20 cellular contexts compared by ENCODE assay signal in the genomic region with DNA sequence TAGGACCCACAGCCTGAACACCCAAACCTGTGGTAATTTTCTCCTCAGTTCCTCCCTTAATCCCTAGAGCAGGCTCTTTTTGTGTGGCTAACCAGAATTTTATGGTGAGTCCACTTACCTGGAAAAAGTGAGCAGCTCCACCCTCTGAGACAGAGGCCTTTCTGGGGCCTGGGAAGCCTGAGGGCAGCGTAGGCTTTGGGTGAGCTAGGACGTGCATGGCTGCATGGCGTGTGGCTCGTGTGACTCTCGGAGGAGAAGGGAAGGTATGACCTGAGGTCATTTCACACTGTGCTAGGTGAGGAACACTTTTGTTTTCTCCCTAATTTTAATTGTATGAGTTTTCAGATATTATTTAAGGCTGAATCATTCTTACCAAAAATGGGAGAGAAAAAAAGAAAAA.
DNase-seq lines count a peak whose midpoint lies in the region; FAIRE-seq and TF ChIP-seq lines count a peak whose summit lies in the region.
"Had no signal": no experiment of that assay in that cellular context is flagged by ENCODE, and none has a peak within 500 bp of the region (broad histone marks: within the 10 kb centered on the region; RNA-seq: fewer than 3 reads in every experiment).

No MANE protein-coding gene starts in this region.

- H3K9me3 ChIP-seq in H1 (ENCODE audit: insufficient read depth in 2 of 2, low read depth in 1 of 2, low read length in 1 of 2) (peaks cover 3 to 4% of the 10 kb centered on the region in 2 experiments; a peak in 1 of 4 replicates), neural progenitor cell (ENCODE audit: low read depth) (no peaks in the 10 kb centered on the region), GM23248 (ENCODE audit: low read depth) (no peaks in the 10 kb centered on the region)
- H3K9me3 ChIP-seq: A549; BLaER1 treated with 17β-estradiol and CSF1 and Interleukin-3, amounts not matched to agents 10 nM and 100 nM; Caco-2 had no signal

- no peak overlapping the region for H3K4ac ChIP-seq in H1 (replicated peaks; ENCODE audit: insufficient read length, low read depth, low read length)

- 0 out of 2 replicates have a peak overlapping the region, but pooled peaks have one; percentile 36 for H2BK5ac ChIP-seq in H1 (ENCODE audit: low read depth, low read length)

- POLR2A ChIA-PET in H1 (lab: Charles Lee; ENCODE audit: partially characterized antibody): no interaction called here

- no peak for TF ChIP-seq RAD21 in H1 (IDR thresholded peaks at IDR 0.05 in 1 of 2, conservative IDR thresholded peaks at IDR 0.05 in 1 of 2; ENCODE audit: low read depth in 2 of 2, low read length in 2 of 2)

- no peaks in the 10 kb centered on the region for H3K27me3 Mint-ChIP-seq in neural progenitor cell (ENCODE audit: insufficient read depth, low read depth)
- H3K27me3 Mint-ChIP-seq: B cell; CD4-positive, alpha-beta T cell had no signal

- H4K8ac ChIP-seq in H1 (ENCODE audit: extremely low read depth, insufficient read depth, low read length): no peak overlapping the region

- CTCF ChIA-PET in H1 (lab: Charles Lee; ENCODE audit: partially characterized antibody): interaction anchor here (0.6 kb wide), 1 partner anchor 662 kb away, joined by 3 read pairs; no protein-coding TSS in a partner anchor

- 88% methylated on average over 5 of the region's 5 CpGs; no CpG with 5 or more reads in 1 of the 2 experiments for WGBS in H1 (ENCODE audit: extremely low coverage in 1 of 2, insufficient coverage in 1 of 2, insufficient read length in 1 of 2, insufficient replicate concordance in 2 of 2, low coverage in 1 of 2, low lambda C conversion rate in 2 of 2, missing lambda C conversion rate in 1 of 2), 2 experiments
- WGBS in GM23248 (ENCODE audit: low coverage in 1 of 2, low lambda C conversion rate in 2 of 2, missing lambda C conversion rate in 2 of 2), 2 experiments: 44 to 62% methylated on average over 5 of the region's 5 CpGs

- no peak overlapping the region for H3K14ac ChIP-seq in H1 (ENCODE audit: insufficient read length)

- no peaks in the 10 kb centered on the region for H3K79me1 ChIP-seq in H1 (ENCODE audit: low read depth, low read length)

- H3K4me3 ChIP-seq in H1 (ENCODE audit: extremely low read depth in 1 of 4, insufficient read depth in 2 of 4, low read depth in 3 of 4, low read length in 4 of 4): no peak overlapping the region
- H3K4me3 ChIP-seq in neural progenitor cell: no peak overlapping the region
- no peak overlapping the region for H3K4me3 ChIP-seq in GM23248
- H3K4me3 ChIP-seq: A549; BLaER1 treated with 17β-estradiol and CSF1 and Interleukin-3, amounts not matched to agents 10 nM and 100 nM; GM12878 had no signal

- H3K79me2 ChIP-seq in H1 (ENCODE audit: control insufficient read depth in 1 of 2, insufficient read depth in 2 of 2, low read length in 2 of 2) (no peaks in the 10 kb centered on the region), neural progenitor cell (ENCODE audit: low read depth) (no peaks in the 10 kb centered on the region), GM23248 (ENCODE audit: insufficient read depth) (no peaks in the 10 kb centered on the region)

- no peak overlapping the region for H3K27ac Mint-ChIP-seq in neural progenitor cell
- H3K27ac Mint-ChIP-seq: B cell; CD4-positive, alpha-beta T cell; CD8-positive, alpha-beta T cell had no signal

- H3K18ac ChIP-seq in H1 (ENCODE audit: extremely low read depth, low read length): no peak overlapping the region

- H2AK5ac ChIP-seq in H1 (ENCODE audit: low read depth, low read length): no peak overlapping the region

- H4K5ac ChIP-seq in H1 (ENCODE audit: insufficient read length, low read depth, low read length): no peak overlapping the region

- no peaks in the 10 kb centered on the region for H3K9me2 ChIP-seq in GM23248 (ENCODE audit: insufficient read depth)

- no peak overlapping the region for H3K9ac ChIP-seq in H1 (replicated peaks in 1 of 4; ENCODE audit: extremely low read depth in 1 of 4, low read depth in 3 of 4, low read length in 3 of 4)
- no peak overlapping the region for H3K9ac ChIP-seq in neural progenitor cell
- H3K9ac ChIP-seq in GM23248: no peak overlapping the region
- H3K9ac ChIP-seq: BLaER1 treated with 17β-estradiol and CSF1 and Interleukin-3, amounts not matched to agents 10 nM and 100 nM had no signal

- H3K56ac ChIP-seq in H1 (replicated peaks; ENCODE audit: insufficient read length, low read depth, low read length): no peak overlapping the region

- 0 out of 2 replicates have a peak overlapping the region, but pooled peaks have one; percentile 77 for H2BK15ac ChIP-seq in H1 (ENCODE audit: low read length)

- H3K4me1 ChIP-seq in H1 (replicated peaks in 1 of 4; ENCODE audit: control insufficient read depth in 3 of 4, insufficient read depth in 4 of 4, low read length in 3 of 4): peaks cover 0 to 3% (median 0%) of the 10 kb centered on the region in 4 experiments; a peak in 2 of 7 replicates
- no peaks in the 10 kb centered on the region for H3K4me1 ChIP-seq in neural progenitor cell
- no peaks in the 10 kb centered on the region for H3K4me1 ChIP-seq in GM23248 (ENCODE audit: insufficient read depth)
- H3K4me1 ChIP-seq: A549; BLaER1 treated with 17β-estradiol and CSF1 and Interleukin-3, amounts not matched to agents 10 nM and 100 nM; Caco-2 had no signal

- DNase-seq in ELF-1 (ENCODE audit: low read depth, low spot score) (peak; percentile 14), H1 (ENCODE audit: low read depth in 1 of 2, low spot score in 2 of 2) (no peak), neural progenitor cell (ENCODE audit: low spot score) (no peak), mesenteric fat pad (ENCODE audit: low spot score) (no peak), GM23248 (no peak)
- DNase-seq: AML-193; Caco-2; Calu3; CD4-positive, alpha-beta T cell; CD8-positive, alpha-beta T cell; DMS79 treated with DMSO at 0.1 percent for 48 hours; GDM1 had no signal

- TF ChIP-seq CTCF in H1 (IDR thresholded peaks at IDR 0.05; ENCODE audit: control extremely low read depth in 1 of 3, insufficient read depth in 1 of 3, low read depth in 1 of 3, low read length in 3 of 3) (no peak), neural progenitor cell (IDR thresholded peaks at IDR 0.05) (no peak)

- no peak for TF ChIP-seq EP300 in H1 (IDR thresholded peaks at IDR 0.05; ENCODE audit: borderline replicate concordance in 1 of 2, low read depth in 2 of 2, low read length in 2 of 2)

- no peak overlapping the region for H2BK20ac ChIP-seq in H1 (ENCODE audit: low read length)

- no peak for FAIRE-seq in H1 (lab: Jason Lieb, UNC)
- FAIRE-seq: A549, GM12878, GM12892, GM18507 had no signal

- H3K36me3 Mint-ChIP-seq in neural progenitor cell: no peaks in the 10 kb centered on the region
- H3K36me3 Mint-ChIP-seq: CD8-positive, alpha-beta T cell had no signal

- H2BK120ac ChIP-seq in H1 (replicated peaks; ENCODE audit: low read depth, low read length): no peak overlapping the region

- no peak overlapping the region for H2BK12ac ChIP-seq in H1 (ENCODE audit: low read depth, low read length)

- H3K4me1 Mint-ChIP-seq in neural progenitor cell: no peaks in the 10 kb centered on the region
- H3K4me1 Mint-ChIP-seq: B cell had no signal

- H3K27ac ChIP-seq in H1 (ENCODE audit: low read depth, low read length) (no peak overlapping the region), neural progenitor cell (no peak overlapping the region), GM23248 (no peak overlapping the region)
- H3K27ac ChIP-seq: 22Rv1; A549; BLaER1 treated with 17β-estradiol and CSF1 and Interleukin-3, amounts not matched to agents 10 nM and 100 nM; C4-2B had no signal

- no peaks in the 10 kb centered on the region for H4K20me1 ChIP-seq in H1 (replicated peaks in 1 of 2; ENCODE audit: control insufficient read depth in 1 of 2, insufficient read depth in 2 of 2, low read length in 2 of 2)
- H4K20me1 ChIP-seq in neural progenitor cell (ENCODE audit: low read depth): no peaks in the 10 kb centered on the region
- no peaks in the 10 kb centered on the region for H4K20me1 ChIP-seq in GM23248 (ENCODE audit: insufficient read depth)
- H4K20me1 ChIP-seq: BLaER1 treated with 17β-estradiol and CSF1 and Interleukin-3, amounts not matched to agents 10 nM and 100 nM had no signal

- H3K4me3 Mint-ChIP-seq in neural progenitor cell: no peak overlapping the region
- H3K4me3 Mint-ChIP-seq: B cell; CD4-positive, alpha-beta T cell; CD8-positive, alpha-beta T cell had no signal

- H3K23ac ChIP-seq in H1 (ENCODE audit: insufficient read length): no peak overlapping the region

- H3K27me3 ChIP-seq in H1 (replicated peaks in 1 of 4; ENCODE audit: control insufficient read depth in 3 of 4, extremely low read depth in 1 of 4, insufficient read depth in 3 of 4, low read length in 3 of 4) (no peaks in the 10 kb centered on the region), neural progenitor cell (no peaks in the 10 kb centered on the region), GM23248 (replicated peaks; ENCODE audit: insufficient read depth) (0 out of 2 replicates have a peak, but pooled peaks cover 5% of the 10 kb centered on the region)
- H3K27me3 ChIP-seq: BLaER1 treated with 17β-estradiol and CSF1 and Interleukin-3, amounts not matched to agents 10 nM and 100 nM had no signal

- no peaks in the 10 kb centered on the region for H3F3A ChIP-seq in neural progenitor cell (ENCODE audit: low read depth)
- no peaks in the 10 kb centered on the region for H3F3A ChIP-seq in GM23248 (ENCODE audit: insufficient read depth)

- H2AFZ ChIP-seq in H1 (ENCODE audit: low read length) (no peak overlapping the region), neural progenitor cell (replicated peaks) (peak overlapping the region; percentile 2), GM23248 (no peak overlapping the region)

- TF ChIP-seq POLR2A in H1 (IDR thresholded peaks at IDR 0.05; ENCODE audit: control extremely low read depth in 1 of 2, low read depth in 2 of 2, low read length in 2 of 2): no peak

- no peaks in the 10 kb centered on the region for H3K23me2 ChIP-seq in H1 (ENCODE audit: low read depth, low read length)

- in situ Hi-C loops in GM23248 (cut with MboI): no loop called here

- no peak overlapping the region for H4K91ac ChIP-seq in H1 (replicated peaks; ENCODE audit: insufficient read length, low read length)

- H3K4me2 ChIP-seq in H1 (ENCODE audit: insufficient read depth in 1 of 2, low read depth in 2 of 2, low read length in 2 of 2): no peak overlapping the region
- no peak overlapping the region for H3K4me2 ChIP-seq in neural progenitor cell
- H3K4me2 ChIP-seq in GM23248 (ENCODE audit: unreplicated experiment): no peak overlapping the region
- H3K4me2 ChIP-seq: A549; BLaER1 treated with 17β-estradiol and CSF1 and Interleukin-3, amounts not matched to agents 10 nM and 100 nM had no signal

- H3K9me3 Mint-ChIP-seq in neural progenitor cell: no peaks in the 10 kb centered on the region
- H3K9me3 Mint-ChIP-seq: CD4-positive, alpha-beta T cell; CD8-positive, alpha-beta T cell had no signal

- H3K36me3 ChIP-seq in H1 (ENCODE audit: control insufficient read depth in 2 of 4, insufficient read depth in 4 of 4, low read length in 3 of 4): no peaks in the 10 kb centered on the region
- no peaks in the 10 kb centered on the region for H3K36me3 ChIP-seq in neural progenitor cell
- H3K36me3 ChIP-seq in GM23248 (ENCODE audit: low read depth): no peaks in the 10 kb centered on the region
- H3K36me3 ChIP-seq: BLaER1 treated with 17β-estradiol and CSF1 and Interleukin-3, amounts not matched to agents 10 nM and 100 nM had no signal

TF ChIP-seq in H1, 55 proteins besides CTCF, POLR2A, EP300 and RAD21 (continues in another document):
- TF ChIP-seq NRF1 (IDR thresholded peaks at IDR 0.05; ENCODE audit: low read depth, low read length) (no peak), MAFK (IDR thresholded peaks at IDR 0.05; ENCODE audit: low read depth, low read length) (no peak)
